8 cellular contexts compared by ENCODE assay signal in the genomic region with DNA sequence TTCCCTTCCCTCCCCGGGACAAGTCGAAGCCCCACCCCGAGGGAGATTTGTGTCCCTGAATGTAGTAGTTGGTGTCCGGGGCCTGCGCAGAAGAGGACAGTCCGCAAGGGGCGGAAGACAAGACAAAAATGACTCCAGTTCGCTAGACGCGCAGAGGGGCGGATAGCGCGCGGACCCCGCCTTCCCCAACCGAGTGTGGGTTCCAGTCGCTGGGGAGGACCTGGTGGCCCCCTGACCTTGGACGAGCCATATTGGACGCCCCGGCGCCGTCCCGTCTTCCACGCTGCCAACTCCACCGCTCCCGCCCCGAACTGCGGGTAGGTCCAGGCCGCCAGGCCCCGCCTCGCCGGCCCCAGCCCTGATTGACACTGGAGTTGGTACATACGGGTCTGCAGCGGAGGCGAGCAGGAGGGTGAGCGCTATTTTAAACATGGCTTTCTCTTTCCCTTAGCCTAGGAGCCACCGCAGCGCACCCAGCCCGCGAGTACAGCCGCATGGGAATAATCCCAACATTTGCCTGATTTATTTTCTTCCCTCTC. TPM values are rescaled to one million over a fixed set of nuclear protein-coding genes. Genes with fewer than 3 reads are reported as not detected.
DNase-seq lines count a peak whose midpoint lies in the region; ATAC-seq, FAIRE-seq and TF ChIP-seq lines count a peak whose summit lies in the region.

No MANE protein-coding gene starts in this region.

- peak in 1 of 2 donors; percentile 52 for TF ChIP-seq CTCF in right atrium auricular region (IDR thresholded peaks at IDR 0.05)
- peak; percentile 46 for TF ChIP-seq CTCF in psoas muscle (IDR thresholded peaks at IDR 0.05)

- 0 to 1% (median 0%) methylated on average over 34 to 41 of the region's 41 CpGs for WGBS in psoas muscle, 3 donors

- H3K4me1 ChIP-seq in right atrium auricular region, result peaks cover 0 to 23% of the 10 kb centered on the region in 2 donors
- peaks cover 21% of the 10 kb centered on the region for H3K4me1 ChIP-seq in psoas muscle

- DNase-seq in GM12891 (ENCODE audit: insufficient read length, low spot score) (peak; percentile 54), NCI-H1417 treated with DMSO at 0.1 percent for 48 hours (lab: John Stamatoyannopoulos, UW) (peak; percentile 53), T-cell (peak; percentile 24 to 72 (median 50)), amygdala (lab: John Stamatoyannopoulos, UW) (peak; percentile 34 to 95 (median 80)), right atrium auricular region (ENCODE audit: low spot score) (peak; percentile 94), psoas muscle (peak; percentile 92 to 95), urothelium cell line (ENCODE audit: low spot score) (peak; percentile 76)

- peak; percentile 85 for FAIRE-seq in GM12891 (lab: Jason Lieb, UNC)
- no peak for FAIRE-seq in urothelium cell line (lab: Jason Lieb, UNC)

- intact Hi-C loops in psoas muscle (cut with DNase I), result loop anchor here (2.0 to 10.0 kb wide), 3 partner anchors 155 to 301 kb away; a partner anchor contains a TSS

- ATAC-seq in HG02798 (IDR thresholded peaks at IDR 0.05; ENCODE audit: poor library complexity, unreplicated experiment) (peak; percentile 78), T-cell (replicated peaks in 1 of 4) (peak; percentile 43 to 61 (median 53)), psoas muscle (peak; percentile 95 to 96 (median 96))

- POLR2A ChIA-PET in T-cell (lab: Charles Lee), result no interaction called here

- peak overlapping the region; percentile 85 to 87 for H3K27ac Mint-ChIP-seq in T-cell

- H3K9me3 ChIP-seq in right atrium auricular region (no peaks in the 10 kb centered on the region), psoas muscle (no peaks in the 10 kb centered on the region)

- H3K36me3 ChIP-seq in right atrium auricular region, result no peaks in the 10 kb centered on the region
- H3K36me3 ChIP-seq in psoas muscle (ENCODE audit: insufficient read depth in 1 of 2, low read depth in 1 of 2), result no peaks in the 10 kb centered on the region

- no peaks in the 10 kb centered on the region for H3K9me3 Mint-ChIP-seq in T-cell

- peaks cover 3% of the 10 kb centered on the region for H3K36me3 Mint-ChIP-seq in T-cell

- H3K27ac ChIP-seq in right atrium auricular region (peak overlapping the region; percentile 93 to 97), psoas muscle (peak overlapping the region; percentile 83)

- CTCF ChIA-PET in T-cell (lab: Charles Lee), result no interaction called here

- H3K4me3 Mint-ChIP-seq in T-cell, result peak overlapping the region; percentile 93 to 97 (median 95)

- H3K27me3 Mint-ChIP-seq in T-cell, result no peaks in the 10 kb centered on the region

- H3K27me3 ChIP-seq in right atrium auricular region (no peaks in the 10 kb centered on the region), psoas muscle (ENCODE audit: insufficient read depth in 3 of 3, low read length in 2 of 3) (no peaks in the 10 kb centered on the region)

- H3K4me1 Mint-ChIP-seq in T-cell, result peaks cover 24 to 32% (median 25%) of the 10 kb centered on the region in 3 donors

- H3K4me3 ChIP-seq in right atrium auricular region (peak overlapping the region; percentile 60 to 79), psoas muscle (peak overlapping the region; percentile 87)

- TF ChIP-seq POLR2A in GM12891 (IDR thresholded peaks at IDR 0.05; ENCODE audit: low read depth, low read length), result peak; percentile 78

TF ChIP-seq in GM12891, 5 proteins besides CTCF, POLR2A, EP300 and RAD21:
- no peak for TF ChIP-seq POU2F2 (IDR thresholded peaks at IDR 0.05; ENCODE audit: low read depth, low read length)
- no peak for TF ChIP-seq SPI1 (IDR thresholded peaks at IDR 0.05; ENCODE audit: low read depth, low read length)
- peak; percentile 57 for TF ChIP-seq TAF1 (IDR thresholded peaks at IDR 0.05; ENCODE audit: low read depth, low read length)
- 0 out of 2 replicates have a peak, but pooled peaks have one; percentile 30 for TF ChIP-seq POLR2AphosphoS5 (IDR thresholded peaks at IDR 0.05; ENCODE audit: low read depth, low read length)
- no peak for TF ChIP-seq PAX5 (IDR thresholded peaks at IDR 0.05; ENCODE audit: insufficient read depth, low read length, severe bottlenecking)

RNA-seq across cellular contexts. Expression of a gene that starts 0.8 kb away (rescaled TPM):
- polyA plus RNA-seq in GM12891 (2012; ENCODE audit: low read depth, missing spikeins), result 180 TPM
- 10 to 100 TPM; 27.1 to 39.9 (median 35.8) TPM for total RNA-seq in T-cell
- 100 to 1,000 TPM in 1 of 2 donors, 10 to 100 TPM in 1; 77.0 to 152 TPM for total RNA-seq in right atrium auricular region
- total RNA-seq in psoas muscle, result 10 to 100 TPM; 29.2 to 50.1 (median 38.8) TPM
- 10 to 100 TPM; 20.5 to 42.3 (median 38.6) TPM for polyA plus RNA-seq in psoas muscle

Comparison
In these comparisons a context has a peak if more than half of its experiments do, and no peak if none do; other contexts are left out.
1. Peak in every context shown above with its lines: DNase-seq, ATAC-seq, H3K4me3 ChIP-seq and H3K27ac ChIP-seq.